Comparison of ENCODE assay signal across 8 cellular contexts in genomic region chr2:126971481-126972271, GRCh38.
DNase-seq lines count a peak whose midpoint lies in the region; ATAC-seq and TF ChIP-seq lines count a peak whose summit lies in the region.

No MANE protein-coding gene starts in this region.

- DNase-seq in BJ (ENCODE audit: low read depth) (no peak), NCI-H748 (lab: John Stamatoyannopoulos, UW; ENCODE audit: unreplicated experiment) (peak; percentile 73), middle frontal gyrus (ENCODE audit: extremely low spot score, low spot score) (peak; percentile 61)
- DNase-seq in activated CD8-positive, alpha-beta memory T cell treated with anti-CD3 and anti-CD28 coated beads for 1 hour (ENCODE audit: extremely low read depth in 1 of 2, low read depth in 1 of 2): peak; percentile 30 to 39
- peak; percentile 18 to 36 (median 21) for DNase-seq in effector memory CD4-positive, alpha-beta T cell
- peak; percentile 36 to 49 for DNase-seq in stimulated activated CD8-positive, alpha-beta memory T cell treated with anti-CD3 and anti-CD28 coated beads, Interleukin-15, amount 100 ng/mL, for 48 hours (ENCODE audit: low read depth in 2 of 2)

- H3K9me3 ChIP-seq in effector memory CD4-positive, alpha-beta T cell (ENCODE audit: control insufficient read depth, low read length): no peaks in the 10 kb centered on the region

- H3K27ac ChIP-seq in effector memory CD4-positive, alpha-beta T cell (ENCODE audit: insufficient read depth, low read length, poor library complexity, severe bottlenecking): no peak overlapping the region

- CTCF ChIA-PET in BJ (lab: Yijun Ruan, JAX): interaction anchor here (0.7 to 2.4 kb wide), 26 partner anchors 8 to 241 kb away, joined by 3 to 10 read pairs (median 4); no protein-coding TSS in a partner anchor

- peak; percentile 96 for TF ChIP-seq CTCF in BJ (IDR thresholded peaks at IDR 0.05; ENCODE audit: insufficient read depth, low read depth, low read length)

- H3K36me3 ChIP-seq in BJ (ENCODE audit: control insufficient read depth, insufficient read depth, low read length): no peaks in the 10 kb centered on the region
- H3K36me3 ChIP-seq in effector memory CD4-positive, alpha-beta T cell (ENCODE audit: control insufficient read depth, insufficient read depth, low read length): no peaks in the 10 kb centered on the region

- ATAC-seq in GM19025 (IDR thresholded peaks at IDR 0.05; ENCODE audit: low read depth, unreplicated experiment) (peak; percentile 91), HG03196 (IDR thresholded peaks at IDR 0.05; ENCODE audit: unreplicated experiment) (peak; percentile 92)

- peaks cover 7% of the 10 kb centered on the region for H3K4me1 ChIP-seq in effector memory CD4-positive, alpha-beta T cell (ENCODE audit: control insufficient read depth, insufficient read depth, low read length, poor library complexity, severe bottlenecking)

- POLR2A ChIA-PET in BJ (lab: Charles Lee): no interaction called here

- H3K27me3 ChIP-seq in BJ (ENCODE audit: control insufficient read depth, insufficient read depth, low read length): peaks cover 8% of the 10 kb centered on the region
- peaks cover 12% of the 10 kb centered on the region for H3K27me3 ChIP-seq in effector memory CD4-positive, alpha-beta T cell (replicated peaks; ENCODE audit: control insufficient read depth, insufficient read depth, low read length, poor library complexity, severe bottlenecking)

- peak overlapping the region; percentile 41 for H3K4me3 ChIP-seq in BJ (ENCODE audit: low read depth, low read length)
- peak overlapping the region; percentile 47 for H3K4me3 ChIP-seq in effector memory CD4-positive, alpha-beta T cell (ENCODE audit: insufficient read depth, low read depth, low read length, poor library complexity, severe bottlenecking)
